ENCODE assay signal across 15 cellular contexts in the genomic region with DNA sequence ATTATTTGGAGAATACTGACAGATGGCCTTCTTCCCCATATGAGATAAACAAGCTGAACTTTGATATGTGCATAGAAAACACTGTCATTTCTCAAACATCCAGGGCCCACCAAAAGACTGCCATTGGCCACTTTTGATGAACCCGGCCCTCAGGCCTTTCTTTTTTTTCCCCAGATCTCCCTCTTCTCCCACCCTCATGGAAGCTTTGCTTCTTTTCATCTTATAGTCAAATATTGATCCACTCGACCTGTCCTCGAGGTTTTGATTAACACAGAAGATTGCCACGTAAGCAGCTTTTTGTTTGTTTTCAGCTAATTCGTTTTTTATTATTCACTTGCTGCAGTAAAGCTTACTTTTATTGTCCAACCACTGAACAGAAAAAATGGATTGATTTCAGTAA.
DNase-seq lines count a peak whose midpoint lies in the region; ATAC-seq and TF ChIP-seq lines count a peak whose summit lies in the region.
"Had no signal": no experiment of that assay in that cellular context is flagged by ENCODE, and none has a peak within 500 bp of the region (broad histone marks: within the 10 kb centered on the region; RNA-seq: fewer than 3 reads in every experiment).

No MANE protein-coding gene starts in this region.

- H3K4me1 ChIP-seq in prostate gland (replicated peaks) = no peaks in the 10 kb centered on the region
- H3K4me1 ChIP-seq: BLaER1 had no signal

- no peaks in the 10 kb centered on the region for H3K9me3 ChIP-seq in prostate gland
- H3K9me3 ChIP-seq: BLaER1, Caco-2 had no signal

- H3K27ac ChIP-seq in prostate gland = no peak overlapping the region
- H3K27ac ChIP-seq: BLaER1 had no signal

- intact Hi-C loops in prostate gland (cut with DNase I) = no loop called here

- WGBS in prostate gland = 57% methylated on average over 5 of the region's 5 CpGs

- no peak for TF ChIP-seq CTCF in prostate gland (IDR thresholded peaks at IDR 0.05)

- TF ChIP-seq POLR2A in prostate gland (IDR thresholded peaks at IDR 0.05) = no peak

- ATAC-seq in GM21360 (IDR thresholded peaks at IDR 0.05; ENCODE audit: unreplicated experiment) = no peak
- ATAC-seq: GM23338 had no signal

- DNase-seq in NCI-H146 treated with DMSO at 0.1 percent for 48 hours (lab: John Stamatoyannopoulos, UW; ENCODE audit: unreplicated experiment) = peak; percentile 9
- no peak for DNase-seq in NCI-H146 (lab: John Stamatoyannopoulos, UW)
- peak; percentile 92 for DNase-seq in NCI-H69 (lab: John Stamatoyannopoulos, UW)
- peak; percentile 65 for DNase-seq in NCI-H82 treated with DMSO at 0.1 percent for 48 hours (lab: John Stamatoyannopoulos, UW; ENCODE audit: unreplicated experiment)
- no peak for DNase-seq in NCI-H2029 (lab: John Stamatoyannopoulos, UW)
- DNase-seq in prostate gland (ENCODE audit: low spot score) = no peak
- DNase-seq: 8988T; AML-193; Caco-2; CD8-positive, alpha-beta memory T cell; DND-41; GF-D8 had no signal

- no peaks in the 10 kb centered on the region for H3K27me3 ChIP-seq in prostate gland (replicated peaks; ENCODE audit: insufficient read depth)

- no peaks in the 10 kb centered on the region for H3K36me3 ChIP-seq in prostate gland
- H3K36me3 ChIP-seq: BLaER1 had no signal

- no peak overlapping the region for H3K4me3 ChIP-seq in prostate gland
- H3K4me3 ChIP-seq: BLaER1, GM23338 had no signal

Comparison
In these comparisons a context has a peak if more than half of its experiments do, and no peak if none do; other contexts are left out.
1. DNase-seq: peak in NCI-H146 treated with DMSO at 0.1 percent for 48 hours (single experiment), NCI-H69 (single experiment) and NCI-H82 treated with DMSO at 0.1 percent for 48 hours (single experiment); none in NCI-H146 (single experiment), NCI-H2029 (single experiment) and prostate gland (single experiment).